Comparison of ENCODE assay signal across 1 cellular context in genomic region chr12:45468751-45469615, GRCh38.
TF ChIP-seq lines count a peak whose summit lies in the region.

No MANE protein-coding gene starts in this region.

TF ChIP-seq in WTC11, 78 proteins besides CTCF, POLR2A, EP300 and RAD21 (continued from another document):
- TF ChIP-seq E2F5 (CRISPR knock-in tag; IDR thresholded peaks at IDR 0.05) (no peak), HMGXB4 (CRISPR knock-in tag; IDR thresholded peaks at IDR 0.05) (no peak), NFATC4 (CRISPR knock-in tag; IDR thresholded peaks at IDR 0.05) (no peak), ERG (CRISPR knock-in tag; IDR thresholded peaks at IDR 0.05) (no peak), TP53 (CRISPR knock-in tag; IDR thresholded peaks at IDR 0.05) (no peak), OVOL2 (CRISPR knock-in tag; IDR thresholded peaks at IDR 0.05; ENCODE audit: borderline replicate concordance) (no peak), MYBL2 (CRISPR knock-in tag; IDR thresholded peaks at IDR 0.05) (no peak), AR (CRISPR knock-in tag; IDR thresholded peaks at IDR 0.05) (no peak), PREB (CRISPR knock-in tag; IDR thresholded peaks at IDR 0.05; ENCODE audit: borderline replicate concordance) (no peak), ZBTB21 (CRISPR knock-in tag; IDR thresholded peaks at IDR 0.05; ENCODE audit: borderline replicate concordance) (no peak), FOXK1 (CRISPR knock-in tag; IDR thresholded peaks at IDR 0.05) (no peak)
